Comparison of ENCODE assay signal across 9 cellular contexts in the genomic region with DNA sequence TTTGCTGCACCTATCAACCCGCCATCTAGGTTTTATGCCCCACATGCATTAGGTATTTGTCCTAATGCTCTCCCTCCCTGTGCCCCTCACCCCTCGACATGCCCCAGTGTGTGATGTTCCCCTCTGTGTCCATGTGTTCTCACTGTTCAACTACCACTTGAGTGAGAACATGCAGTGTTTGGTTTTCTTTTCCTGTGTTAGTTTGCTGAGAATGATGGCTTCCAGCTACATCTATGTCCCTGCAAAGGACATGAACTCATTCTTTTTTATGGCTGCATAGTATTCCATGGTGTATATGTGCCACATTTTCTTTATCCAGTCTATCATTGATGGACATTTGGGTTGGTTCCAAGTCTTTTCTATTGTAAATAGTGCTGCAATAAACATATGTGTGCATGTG. TPM values are rescaled to one million over a fixed set of nuclear protein-coding genes. Genes with fewer than 3 reads are reported as not detected.
DNase-seq lines count a peak whose midpoint lies in the region; ATAC-seq, FAIRE-seq and TF ChIP-seq lines count a peak whose summit lies in the region.
"Not testable (repeated sequence)": the region's sequence is repeated elsewhere in the genome, so short reads cannot be mapped to it uniquely, and the experiment has no call there.
"Had no signal": no experiment of that assay in that cellular context is flagged by ENCODE, and none has a peak within 500 bp of the region (broad histone marks: within the 10 kb centered on the region; RNA-seq: fewer than 3 reads in every experiment).

No MANE protein-coding gene starts in this region.

- not testable (repeated sequence) for H3K9ac ChIP-seq in astrocyte (ENCODE audit: low read length); HepG2 (ENCODE audit: insufficient read depth, low read depth, low read length)

- peak overlapping the region; percentile 80 for H3K27ac Mint-ChIP-seq in activated CD4-positive, alpha-beta T cell treated with anti-CD3 and anti-CD28 coated beads, Interleukin-2, amount 10 ng/mL, durations not matched to agents 7 days and 5 days
- H3K27ac Mint-ChIP-seq in activated CD8-positive, alpha-beta T cell treated with anti-CD3 and anti-CD28 coated beads, Interleukin-2, amount 10 ng/mL, durations not matched to agents 7 days and 5 days, result peak overlapping the region; percentile 39
- H3K27ac Mint-ChIP-seq in activated naive CD4-positive, alpha-beta T cell treated with anti-CD3 and anti-CD28 coated beads, Interleukin-2, amount 10 ng/mL, durations not matched to agents 7 days and 5 days, result peak overlapping the region; percentile 70
- not testable (repeated sequence) for H3K27ac Mint-ChIP-seq in astrocyte (ENCODE audit: unreplicated experiment)

- CTCF ChIA-PET in activated CD4-positive, alpha-beta T cell treated with anti-CD3 and anti-CD28 coated beads, Interleukin-2, amount 10 ng/mL, durations not matched to agents 7 days and 5 days (lab: Charles Lee); activated CD8-positive, alpha-beta T cell treated with anti-CD3 and anti-CD28 coated beads, Interleukin-2, amount 10 ng/mL, durations not matched to agents 7 days and 5 days (lab: Charles Lee); activated naive CD4-positive, alpha-beta T cell treated with anti-CD3 and anti-CD28 coated beads, Interleukin-2, amount 10 ng/mL, durations not matched to agents 7 days and 5 days (lab: Charles Lee); HepG2 (lab: Yijun Ruan, JAX; ENCODE audit: low intra/inter-chr PET ratio, low total read pairs): not testable (repeated sequence)

- not testable (repeated sequence) for H3K27me3 Mint-ChIP-seq in activated CD4-positive, alpha-beta T cell treated with anti-CD3 and anti-CD28 coated beads, Interleukin-2, amount 10 ng/mL, durations not matched to agents 7 days and 5 days; activated CD8-positive, alpha-beta T cell treated with anti-CD3 and anti-CD28 coated beads, Interleukin-2, amount 10 ng/mL, durations not matched to agents 7 days and 5 days (ENCODE audit: low read depth); activated naive CD4-positive, alpha-beta T cell treated with anti-CD3 and anti-CD28 coated beads, Interleukin-2, amount 10 ng/mL, durations not matched to agents 7 days and 5 days; astrocyte (ENCODE audit: low read depth, unreplicated experiment)

- FAIRE-seq in astrocyte (lab: Jason Lieb, UNC); HepG2 (lab: Jason Lieb, UNC): not testable (repeated sequence)

- not testable (repeated sequence) for TF ChIP-seq POLR2A in HepG2 (IDR thresholded peaks at IDR 0.05; ENCODE audit: insufficient read depth in 1 of 2, low read depth in 2 of 2, low read length in 2 of 2)

- in situ Hi-C loops in HepG2 (cut with HindIII; ENCODE audit: extremely low pct_ligation_motif_present, low pct_unique_long_range_greater_than_20kb), result not testable (repeated sequence)

- H3K27ac ChIP-seq in astrocyte (ENCODE audit: low read depth, low read length); HepG2 (ENCODE audit: extremely low read length, insufficient read depth, low read length): not testable (repeated sequence)

- 96% methylated on average over 2 of the region's 2 CpGs for WGBS in HepG2 (ENCODE audit: low lambda C conversion rate)

- H3K4me3 ChIP-seq in astrocyte (ENCODE audit: insufficient read depth, low read depth, low read length); HepG2 (replicated peaks in 1 of 3; ENCODE audit: insufficient read depth in 1 of 3, low read depth in 2 of 3, low read length in 3 of 3): not testable (repeated sequence)

- not testable (repeated sequence) for H3K9me3 Mint-ChIP-seq in activated CD4-positive, alpha-beta T cell treated with anti-CD3 and anti-CD28 coated beads, Interleukin-2, amount 10 ng/mL, durations not matched to agents 7 days and 5 days; activated CD8-positive, alpha-beta T cell treated with anti-CD3 and anti-CD28 coated beads, Interleukin-2, amount 10 ng/mL, durations not matched to agents 7 days and 5 days (ENCODE audit: insufficient read depth); activated naive CD4-positive, alpha-beta T cell treated with anti-CD3 and anti-CD28 coated beads, Interleukin-2, amount 10 ng/mL, durations not matched to agents 7 days and 5 days; astrocyte (ENCODE audit: unreplicated experiment)

- not testable (repeated sequence) for TF ChIP-seq CTCF in astrocyte (IDR thresholded peaks at IDR 0.05; ENCODE audit: insufficient read depth, low read depth, low read length); HepG2 (CRISPR knock-in tag; IDR thresholded peaks at IDR 0.05)

- TF ChIP-seq EP300 in HepG2 (IDR thresholded peaks at IDR 0.05; ENCODE audit: low read depth in 2 of 2, low read length in 2 of 2); HepG2 (CRISPR knock-in tag; IDR thresholded peaks at IDR 0.05; ENCODE audit: borderline replicate concordance): not testable (repeated sequence)

- H3K36me3 Mint-ChIP-seq in activated CD4-positive, alpha-beta T cell treated with anti-CD3 and anti-CD28 coated beads, Interleukin-2, amount 10 ng/mL, durations not matched to agents 7 days and 5 days (ENCODE audit: low read depth), result peaks cover 18% of the 10 kb centered on the region
- H3K36me3 Mint-ChIP-seq in activated CD8-positive, alpha-beta T cell treated with anti-CD3 and anti-CD28 coated beads, Interleukin-2, amount 10 ng/mL, durations not matched to agents 7 days and 5 days (ENCODE audit: low read depth), result peaks cover 19% of the 10 kb centered on the region
- H3K36me3 Mint-ChIP-seq in activated naive CD4-positive, alpha-beta T cell treated with anti-CD3 and anti-CD28 coated beads, Interleukin-2, amount 10 ng/mL, durations not matched to agents 7 days and 5 days, result peaks cover 21% of the 10 kb centered on the region
- H3K36me3 Mint-ChIP-seq in astrocyte (ENCODE audit: low read depth, unreplicated experiment), result not testable (repeated sequence)

- BruUV-seq in HepG2 (replicated peaks; lab: Mats Ljungman, UMichigan), result not testable (repeated sequence)

- H3K36me3 ChIP-seq in astrocyte (ENCODE audit: insufficient read depth, low read length); HepG2 (replicated peaks in 1 of 2; ENCODE audit: control insufficient read depth in 1 of 2, insufficient read depth in 2 of 2, low read length in 2 of 2): not testable (repeated sequence)

- not testable (repeated sequence) for ATAC-seq in activated CD8-positive, alpha-beta T cell treated with anti-CD3 and anti-CD28 coated beads, Interleukin-2, amount 10 ng/mL, durations not matched to agents 7 days and 5 days; HepG2

- POLR2A ChIA-PET in activated CD4-positive, alpha-beta T cell treated with anti-CD3 and anti-CD28 coated beads, Interleukin-2, amount 10 ng/mL, durations not matched to agents 7 days and 5 days (lab: Charles Lee); activated CD8-positive, alpha-beta T cell treated with anti-CD3 and anti-CD28 coated beads, Interleukin-2, amount 10 ng/mL, durations not matched to agents 7 days and 5 days (lab: Charles Lee); HepG2 (lab: Yijun Ruan, JAX): not testable (repeated sequence)

- H3K4me2 ChIP-seq in astrocyte (ENCODE audit: low read length); HepG2 (ENCODE audit: low read depth, low read length): not testable (repeated sequence)

- peaks cover 23% of the 10 kb centered on the region for H3K4me1 Mint-ChIP-seq in activated CD4-positive, alpha-beta T cell treated with anti-CD3 and anti-CD28 coated beads, Interleukin-2, amount 10 ng/mL, durations not matched to agents 7 days and 5 days
- peaks cover 22% of the 10 kb centered on the region for H3K4me1 Mint-ChIP-seq in activated CD8-positive, alpha-beta T cell treated with anti-CD3 and anti-CD28 coated beads, Interleukin-2, amount 10 ng/mL, durations not matched to agents 7 days and 5 days (ENCODE audit: low read depth)
- peaks cover 27% of the 10 kb centered on the region for H3K4me1 Mint-ChIP-seq in activated naive CD4-positive, alpha-beta T cell treated with anti-CD3 and anti-CD28 coated beads, Interleukin-2, amount 10 ng/mL, durations not matched to agents 7 days and 5 days
- not testable (repeated sequence) for H3K4me1 Mint-ChIP-seq in astrocyte (ENCODE audit: low read depth, unreplicated experiment)

- not testable (repeated sequence) for DNase-seq in activated CD4-positive, alpha-beta T cell treated with anti-CD3 and anti-CD28 coated beads, Interleukin-2, amount 10 ng/mL, durations not matched to agents 7 days and 5 days; activated CD8-positive, alpha-beta T cell treated with anti-CD3 and anti-CD28 coated beads, Interleukin-2, amount 10 ng/mL, durations not matched to agents 7 days and 5 days; activated naive CD4-positive, alpha-beta T cell treated with anti-CD3 and anti-CD28 coated beads, Interleukin-2, amount 10 ng/mL, durations not matched to agents 7 days and 5 days; astrocyte (ENCODE audit: low read depth); HepG2 (ENCODE audit: low spot score)

- H3K4me3 Mint-ChIP-seq in activated CD4-positive, alpha-beta T cell treated with anti-CD3 and anti-CD28 coated beads, Interleukin-2, amount 10 ng/mL, durations not matched to agents 7 days and 5 days; activated CD8-positive, alpha-beta T cell treated with anti-CD3 and anti-CD28 coated beads, Interleukin-2, amount 10 ng/mL, durations not matched to agents 7 days and 5 days; activated naive CD4-positive, alpha-beta T cell treated with anti-CD3 and anti-CD28 coated beads, Interleukin-2, amount 10 ng/mL, durations not matched to agents 7 days and 5 days: not testable (repeated sequence)
- H3K4me3 Mint-ChIP-seq in astrocyte (ENCODE audit: unreplicated experiment), result peak overlapping the region; percentile 62

- not testable (repeated sequence) for H3K79me2 ChIP-seq in astrocyte (ENCODE audit: insufficient read depth, low read length); HepG2 (ENCODE audit: insufficient read depth, low read length)

- TF ChIP-seq RAD21 in HepG2 (CRISPR knock-in tag; IDR thresholded peaks at IDR 0.05), result not testable (repeated sequence)

- intact Hi-C loops in HepG2 (cut with micrococcal nuclease; ENCODE audit: unreplicated experiment), result not testable (repeated sequence)

- not testable (repeated sequence) for H3K27me3 ChIP-seq in astrocyte (ENCODE audit: insufficient read depth, low read length); HepG2 (ENCODE audit: control insufficient read depth in 1 of 2, insufficient read depth in 2 of 2, low read length in 2 of 2)

- not testable (repeated sequence) for H4K20me1 ChIP-seq in astrocyte (ENCODE audit: insufficient read depth, low read length)
- peaks cover 27% of the 10 kb centered on the region for H4K20me1 ChIP-seq in HepG2 (ENCODE audit: insufficient read depth, low read length)

- not testable (repeated sequence) for H2AFZ ChIP-seq in astrocyte (ENCODE audit: low read depth, low read length); HepG2 (ENCODE audit: low read length)

- H3K9me3 ChIP-seq in astrocyte (ENCODE audit: insufficient read depth, low read depth, low read length); HepG2 (ENCODE audit: low read length): not testable (repeated sequence)

- H3K4me1 ChIP-seq in astrocyte (ENCODE audit: insufficient read depth, low read length); HepG2 (ENCODE audit: insufficient read depth, low read length): not testable (repeated sequence)

RNA-seq across cellular contexts. Expression of a gene that starts 12.5 kb away (rescaled TPM):
- under 1 TPM; 0.17 to 0.19 TPM for total RNA-seq in activated CD4-positive, alpha-beta T cell treated with anti-CD3 and anti-CD28 coated beads, Interleukin-2, amount 10 ng/mL, durations not matched to agents 7 days and 5 days
- under 1 TPM; 0.21 to 0.68 TPM for total RNA-seq in activated CD8-positive, alpha-beta T cell treated with anti-CD3 and anti-CD28 coated beads, Interleukin-2, amount 10 ng/mL, durations not matched to agents 7 days and 5 days
- total RNA-seq in astrocyte (0.46 and 1.3 TPM in 2 replicates), HepG2 (2016; rRNA removed; fragmentation: Illumina TruSeq; extraction: Trizol) (0.31 and 0.33 TPM in 2 replicates)
- not detected in 2 replicates for total RNA-seq in HepG2 (2016; cell fraction: cytosol; rRNA removed; fragmentation: Illumina TruSeq; extraction: Trizol; ENCODE audit: low read depth)
- 0.32 TPM in 1 of 2 replicates, not detected in the other for total RNA-seq in HepG2 (2016; cell fraction: insoluble cytoplasmic fraction; rRNA removed; fragmentation: Illumina TruSeq; extraction: Trizol)
- 0.10 and 0.19 TPM in 2 replicates for total RNA-seq in HepG2 (2016; cell fraction: membrane; rRNA removed; fragmentation: Illumina TruSeq; extraction: Trizol)
- total RNA-seq in HepG2 (2016; cell fraction: nucleus; rRNA removed; fragmentation: Illumina TruSeq; extraction: Trizol), result 0.68 and 0.81 TPM in 2 replicates
- 1.1 and 1.4 TPM in 2 replicates for polyA plus RNA-seq in HepG2 (2011; rRNA removed)
- polyA plus RNA-seq in HepG2 (2011; cell fraction: cytosol; rRNA removed), result 0.55 and 0.60 TPM in 2 replicates
- polyA plus RNA-seq in HepG2 (2011; cell fraction: nucleus; rRNA removed), result 7.8 and 9.1 TPM in 2 replicates
- polyA plus RNA-seq in HepG2 (2012), result 0.74 and 1.1 TPM in 2 replicates
- polyA plus RNA-seq in HepG2 (2016; cell fraction: cytosol; fragmentation: Illumina TruSeq; extraction: Trizol; ENCODE audit: low read depth), result 0.14 TPM in 1 of 2 replicates, not detected in the other
- polyA plus RNA-seq in HepG2 (2016; cell fraction: insoluble cytoplasmic fraction; fragmentation: Illumina TruSeq; extraction: Trizol; ENCODE audit: low read depth), result 0.15 and 0.27 TPM in 2 replicates
- 0.10 TPM in 1 of 2 replicates, not detected in the other for polyA plus RNA-seq in HepG2 (2016; cell fraction: membrane; fragmentation: Illumina TruSeq; extraction: Trizol; ENCODE audit: low read depth)
- polyA plus RNA-seq in HepG2 (2016; cell fraction: nucleus; fragmentation: Illumina TruSeq; extraction: Trizol; ENCODE audit: insufficient read depth, low read depth), result 0.95 TPM in 1 of 2 replicates, not detected in the other
- 2.6 and 13.2 TPM in 2 replicates for polyA minus RNA-seq in HepG2 (2011; rRNA and poly(A)+ RNA removed; ENCODE audit: low replicate concordance)
- 0.79 and 1.2 TPM in 2 replicates for polyA minus RNA-seq in HepG2 (2011; cell fraction: cytosol; rRNA and poly(A)+ RNA removed)
- 18.4 and 25.6 TPM in 2 replicates for polyA minus RNA-seq in HepG2 (2011; cell fraction: nucleus; rRNA and poly(A)+ RNA removed)
- total RNA-seq: CD4-positive, CD25-positive, alpha-beta regulatory T cell; Daoy; G401 had no signal
- polyA plus RNA-seq: CD4-positive, alpha-beta memory T cell; CD4-positive, CD25-positive, alpha-beta regulatory T cell had no signal
